1 cellular context compared by ENCODE assay signal in the genomic region with DNA sequence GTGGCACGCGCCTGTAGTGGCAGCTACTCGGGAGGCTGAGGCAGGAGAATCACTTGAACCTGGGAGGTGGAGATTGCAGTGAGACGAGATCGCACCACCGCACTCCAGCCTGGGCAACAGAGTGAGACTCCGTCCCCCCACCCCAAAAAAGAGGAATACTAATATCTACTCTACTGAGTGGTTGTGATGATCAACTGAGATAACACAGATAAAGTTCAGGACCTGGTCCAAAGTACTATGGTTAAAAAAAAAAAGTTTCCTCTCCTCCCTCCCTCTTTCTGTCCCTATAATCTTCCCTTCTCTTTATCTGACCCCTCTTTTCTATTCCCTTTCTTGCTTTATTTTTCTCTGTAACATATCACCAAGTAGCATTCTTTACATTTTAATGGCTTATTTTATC.
TF ChIP-seq lines count a peak whose summit lies in the region.

No MANE protein-coding gene starts in this region.

TF ChIP-seq in HepG2, 621 proteins besides CTCF, POLR2A, EP300 and RAD21:
- TF ChIP-seq ZNF878 (CRISPR knock-in tag; IDR thresholded peaks at IDR 0.05) (0 out of 2 replicates have a peak, but pooled peaks have one; percentile 21), ZNF460 (CRISPR knock-in tag; IDR thresholded peaks at IDR 0.05; ENCODE audit: borderline replicate concordance) (peak; percentile 52; the same call in 1 of the 2 replicates), ZNF362 (CRISPR knock-in tag; IDR thresholded peaks at IDR 0.05; ENCODE audit: borderline replicate concordance) (peak; percentile 35; the same call in 1 of the 2 replicates), HMGA1 (CRISPR knock-in tag; conservative IDR thresholded peaks at IDR 0.05) (no peak)
- TF ChIP-seq, protein P1, sequence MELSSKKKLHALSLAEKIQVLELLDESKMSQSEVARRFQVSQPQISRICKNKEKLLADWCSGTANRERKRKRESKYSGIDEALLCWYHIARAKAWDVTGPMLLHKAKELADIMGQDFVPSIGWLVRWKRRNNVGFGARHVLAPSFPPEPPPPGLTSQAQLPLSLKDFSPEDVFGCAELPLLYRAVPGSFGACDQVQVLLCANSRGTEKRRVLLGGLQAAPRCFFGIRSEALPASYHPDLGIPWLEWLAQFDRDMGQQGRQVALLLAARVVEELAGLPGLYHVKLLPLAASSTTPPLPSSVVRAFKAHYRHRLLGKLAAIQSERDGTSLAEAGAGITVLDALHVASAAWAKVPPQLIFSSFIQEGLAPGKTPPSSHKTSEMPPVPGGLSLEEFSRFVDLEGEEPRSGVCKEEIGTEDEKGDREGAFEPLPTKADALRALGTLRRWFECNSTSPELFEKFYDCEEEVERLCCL (CRISPR knock-in tag; IDR thresholded peaks at IDR 0.05; ENCODE audit: borderline replicate concordance), result no peak
